8 cellular contexts compared by ENCODE assay signal in the genomic region with DNA sequence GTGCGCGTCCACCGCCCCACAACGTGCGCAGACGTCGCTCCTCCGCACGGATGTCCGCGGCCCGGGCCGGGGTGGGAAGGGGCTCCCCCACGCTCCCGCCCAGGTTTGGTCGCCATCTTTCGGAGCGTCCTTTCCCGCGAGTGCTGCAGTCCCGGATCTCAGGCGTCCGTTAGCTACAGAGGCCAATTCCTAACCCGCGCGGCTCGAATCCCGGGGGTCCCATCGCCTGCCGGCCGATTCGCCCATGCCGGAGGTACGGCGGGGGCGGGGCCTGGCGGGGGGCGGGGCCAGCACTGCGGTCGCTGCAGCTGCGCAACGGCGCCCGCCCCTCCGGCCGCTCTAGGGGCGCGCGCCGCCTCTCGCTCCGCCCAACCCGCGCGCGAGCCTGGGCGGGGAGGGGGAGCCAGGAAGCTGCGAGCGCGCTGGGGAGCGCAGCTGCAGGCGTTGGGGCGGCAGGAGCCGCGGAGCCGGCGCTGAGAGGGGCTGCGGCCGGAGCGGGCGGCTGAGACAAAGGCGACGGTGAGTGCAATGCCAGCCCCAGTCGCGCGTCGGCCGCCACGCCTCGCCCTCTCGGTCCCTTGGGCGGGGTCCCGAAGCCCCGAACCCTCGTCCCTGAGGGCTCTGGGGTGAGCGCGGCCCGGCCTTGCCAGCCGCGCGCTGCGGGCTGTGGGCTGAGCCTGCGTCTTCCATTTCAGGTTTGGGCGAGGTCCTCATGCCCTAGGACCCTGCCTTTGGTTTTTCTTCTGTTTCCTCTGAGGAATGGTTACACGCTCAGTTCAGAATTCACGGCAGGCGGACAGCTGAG. TPM values are rescaled to one million over a fixed set of nuclear protein-coding genes. Genes with fewer than 3 reads are reported as not detected.
DNase-seq lines count a peak whose midpoint lies in the region; ATAC-seq and TF ChIP-seq lines count a peak whose summit lies in the region.

A gene with protein sequence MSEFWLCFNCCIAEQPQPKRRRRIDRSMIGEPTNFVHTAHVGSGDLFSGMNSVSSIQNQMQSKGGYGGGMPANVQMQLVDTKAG (plus strand): TSS at position 406 of the 805 bp plus-strand sequence. CDS start 95,441 bp downstream, outside the sequence.

- H3K27ac ChIP-seq in Peyer's patch = peak within 1 kb of the TSS; percentile 87 to 98 (median 94)
- H3K27ac ChIP-seq in naive thymus-derived CD4-positive, alpha-beta T cell (ENCODE audit: low read depth, low read length) = peak within 1 kb of the TSS; percentile 98

- CTCF ChIA-PET in naive thymus-derived CD4-positive, alpha-beta T cell (lab: Charles Lee) = interaction anchor here (0.5 to 4.1 kb wide), 18 partner anchors 8 to 132 kb away, joined by 3 to 35 read pairs (median 5); a partner anchor contains a TSS

- no peaks in the 10 kb centered on the region for H3K27me3 ChIP-seq in Peyer's patch
- no peaks in the 10 kb centered on the region for H3K27me3 ChIP-seq in naive thymus-derived CD4-positive, alpha-beta T cell (ENCODE audit: control insufficient read depth in 2 of 2, insufficient read depth in 2 of 2, low read length in 2 of 2)

- peaks cover 25 to 61% (median 47%) of the 10 kb centered on the region in 7 donors for H3K4me1 Mint-ChIP-seq in naive thymus-derived CD4-positive, alpha-beta T cell
- H3K4me1 Mint-ChIP-seq in stimulated activated naive B cell treated with anti-CD40 and anti-IgM and Interleukin-4, amounts not matched to agents 10 μg/mL and 1 μg/mL and 100 μg/mL, for 72 hours = peaks cover 8 to 26% of the 10 kb centered on the region in 2 donors

- H3K4me3 ChIP-seq in Peyer's patch = peak within 1 kb of the TSS; percentile 68 to 99 (median 92)
- peak within 1 kb of the TSS; percentile 87 for H3K4me3 ChIP-seq in naive thymus-derived CD4-positive, alpha-beta T cell (ENCODE audit: low read length)

- peak within 1 kb of the TSS; percentile 88 to 98 (median 95) for H3K27ac Mint-ChIP-seq in naive thymus-derived CD4-positive, alpha-beta T cell
- H3K27ac Mint-ChIP-seq in stimulated activated naive B cell treated with anti-CD40 and anti-IgM and Interleukin-4, amounts not matched to agents 10 μg/mL and 1 μg/mL and 100 μg/mL, for 72 hours = peak within 1 kb of the TSS; percentile 95

- H3K36me3 Mint-ChIP-seq in naive thymus-derived CD4-positive, alpha-beta T cell = peaks cover 0 to 39% (median 10%) of the 10 kb centered on the region in 5 donors
- H3K36me3 Mint-ChIP-seq in stimulated activated naive B cell treated with anti-CD40 and anti-IgM and Interleukin-4, amounts not matched to agents 10 μg/mL and 1 μg/mL and 100 μg/mL, for 72 hours = peaks cover 7 to 20% of the 10 kb centered on the region in 2 donors

- DNase-seq in DMS114 treated with DMSO at 0.1 percent for 48 hours (lab: John Stamatoyannopoulos, UW; ENCODE audit: unreplicated experiment) (peak; percentile 72), HuH-7 (ENCODE audit: low spot score) (peak; percentile 75), Peyer's patch (peak; percentile 88 to 94 (median 92)), fibroblast of gingiva (ENCODE audit: low read depth) (peak; percentile 84)
- DNase-seq in activated T-helper 1 cell treated with anti-CD3 and anti-CD28 coated beads, Interleukin-2, amount 50 U/mL, for 16 hours (ENCODE audit: low read depth in 1 of 2, low spot score in 1 of 2) = peak; percentile 59 to 81
- peak; percentile 81 to 95 (median 90) for DNase-seq in naive thymus-derived CD4-positive, alpha-beta T cell
- DNase-seq in stimulated activated naive B cell treated with anti-CD40 and anti-IgM and Interleukin-4, amounts not matched to agents 10 μg/mL and 1 μg/mL and 100 μg/mL, for 72 hours = peak; percentile 86

- peak in 2 of 6 experiments; percentile 13 to 27 for TF ChIP-seq CTCF in Peyer's patch (IDR thresholded peaks at IDR 0.05)

- H3K9me3 Mint-ChIP-seq in naive thymus-derived CD4-positive, alpha-beta T cell = peaks cover 0 to 2% (median 0%) of the 10 kb centered on the region in 11 donors
- H3K9me3 Mint-ChIP-seq in stimulated activated naive B cell treated with anti-CD40 and anti-IgM and Interleukin-4, amounts not matched to agents 10 μg/mL and 1 μg/mL and 100 μg/mL, for 72 hours = no peaks in the 10 kb centered on the region

- peak; percentile 77 for ATAC-seq in GM21447 (IDR thresholded peaks at IDR 0.05; ENCODE audit: unreplicated experiment)
- peak; percentile 94 for ATAC-seq in naive thymus-derived CD4-positive, alpha-beta T cell
- ATAC-seq in stimulated activated naive B cell treated with anti-CD40 and anti-IgM and Interleukin-4, amounts not matched to agents 10 μg/mL and 1 μg/mL and 100 μg/mL, for 72 hours (replicated peaks) = peak; percentile 90 to 92

- H3K9me3 ChIP-seq in Peyer's patch = no peaks in the 10 kb centered on the region
- H3K9me3 ChIP-seq in naive thymus-derived CD4-positive, alpha-beta T cell (ENCODE audit: control insufficient read depth in 2 of 3, low read length in 3 of 3) = no peaks in the 10 kb centered on the region

- H3K36me3 ChIP-seq in Peyer's patch = no peaks in the 10 kb centered on the region
- peaks cover 0 to 11% (median 10%) of the 10 kb centered on the region in 3 experiments for H3K36me3 ChIP-seq in naive thymus-derived CD4-positive, alpha-beta T cell (ENCODE audit: control insufficient read depth in 2 of 3, insufficient read depth in 3 of 3, low read length in 3 of 3)

- no peaks in the 10 kb centered on the region for H3K27me3 Mint-ChIP-seq in naive thymus-derived CD4-positive, alpha-beta T cell
- no peaks in the 10 kb centered on the region for H3K27me3 Mint-ChIP-seq in stimulated activated naive B cell treated with anti-CD40 and anti-IgM and Interleukin-4, amounts not matched to agents 10 μg/mL and 1 μg/mL and 100 μg/mL, for 72 hours

- peaks cover 0 to 18% (median 2%) of the 10 kb centered on the region in 4 donors for H3K4me1 ChIP-seq in Peyer's patch
- H3K4me1 ChIP-seq in naive thymus-derived CD4-positive, alpha-beta T cell (ENCODE audit: control insufficient read depth in 2 of 2, insufficient read depth in 2 of 2, low read length in 2 of 2) = peaks cover 36% of the 10 kb centered on the region in 2 donors

- intact Hi-C loops in naive thymus-derived CD4-positive, alpha-beta T cell (cut with micrococcal nuclease) = loop anchor here (1.0 to 5.0 kb wide), 13 partner anchors 8 to 533 kb away; a partner anchor contains a TSS

- H3K4me3 Mint-ChIP-seq in naive thymus-derived CD4-positive, alpha-beta T cell = peak within 1 kb of the TSS; percentile 80 to 97 (median 92)
- peak within 1 kb of the TSS; percentile 85 to 90 for H3K4me3 Mint-ChIP-seq in stimulated activated naive B cell treated with anti-CD40 and anti-IgM and Interleukin-4, amounts not matched to agents 10 μg/mL and 1 μg/mL and 100 μg/mL, for 72 hours

- POLR2A ChIA-PET in naive thymus-derived CD4-positive, alpha-beta T cell (lab: Charles Lee) = interaction anchor here (0.5 to 7.4 kb wide), 39 partner anchors 12 to 151 kb away, joined by 3 to 237 read pairs (median 8); a partner anchor contains a TSS

- TF ChIP-seq POLR2A in Peyer's patch (IDR thresholded peaks at IDR 0.05) = peak; percentile 97 to 99

RNA-seq across cellular contexts. Expression of the gene that starts here (rescaled TPM):
- 100 to 1,000 TPM in 2 of 4 donors, 10 to 100 TPM in 2; 49.9 to 125 (median 91.4) TPM for total RNA-seq in Peyer's patch
- 100 to 1,000 TPM; 143 to 265 (median 215) TPM for total RNA-seq in naive thymus-derived CD4-positive, alpha-beta T cell
- polyA plus RNA-seq in naive thymus-derived CD4-positive, alpha-beta T cell = 100 to 1,000 TPM; 348 to 482 TPM

Comparison
In these comparisons a context has a peak if more than half of its experiments do, and no peak if none do; other contexts are left out.
1. Peak in every context shown above with its lines: DNase-seq, ATAC-seq, H3K4me3 ChIP-seq and H3K27ac ChIP-seq.